ENCODE assay signal across 8 cellular contexts in the genomic region with DNA sequence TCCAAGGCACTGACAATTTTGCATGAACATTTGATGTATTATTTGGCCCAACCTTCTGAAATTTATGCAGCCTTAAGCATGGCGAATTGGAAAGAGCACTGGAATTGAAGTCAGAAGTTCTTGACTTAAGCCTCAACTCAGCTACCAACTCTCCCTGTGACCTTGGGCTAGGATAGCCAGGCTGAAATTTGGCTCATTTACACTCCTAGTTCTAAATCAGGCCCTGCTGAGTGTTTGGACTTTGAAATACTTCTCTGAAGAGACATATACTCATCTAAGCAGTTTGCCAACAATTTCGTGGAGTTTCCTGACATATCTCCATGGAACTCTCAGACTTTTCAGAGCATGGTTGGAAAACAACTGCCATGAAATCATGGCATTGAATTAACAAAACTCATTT.
"Had no signal": no experiment of that assay in that cellular context is flagged by ENCODE, and none has a peak within 500 bp of the region (broad histone marks: within the 10 kb centered on the region; RNA-seq: fewer than 3 reads in every experiment).

No MANE protein-coding gene starts in this region.

- ATAC-seq: HCT116, K562 had no signal

- H3K27ac ChIP-seq: HL-60 had no signal

- H3K36me3 ChIP-seq: HAP-1 had no signal

- DNase-seq: GOT3, H7, HFFc6, IMR-90 had no signal

- H3K9me3 ChIP-seq: HAP-1 had no signal

- H3K4me3 ChIP-seq: HAP-1, K562 had no signal
